20 cellular contexts compared by ENCODE assay signal in genomic region chr1:247375747-247376146, GRCh38.
"Had no signal": no experiment of that assay in that cellular context is flagged by ENCODE, and none has a peak within 500 bp of the region (broad histone marks: within the 10 kb centered on the region; RNA-seq: fewer than 3 reads in every experiment).

No MANE protein-coding gene starts in this region.

- H3K4me3 ChIP-seq: gastrocnemius medialis, ovary, psoas muscle, skin epidermis, suprapubic skin had no signal

- H3K9me3 ChIP-seq: gastrocnemius medialis, ovary, psoas muscle, suprapubic skin had no signal

- H3K4me1 ChIP-seq: psoas muscle had no signal

- H3K27me3 ChIP-seq: ovary, suprapubic skin had no signal

- H3K4me3 Mint-ChIP-seq: activated T-cell treated with anti-CD3 and anti-CD28 coated beads, Interleukin-2, amount 50 U/mL, for 72 hours; stimulated activated naive CD8-positive, alpha-beta T cell treated with anti-CD3 and anti-CD28 coated beads, Interleukin-15, amount 100 ng/mL, for 72 hours; type B pancreatic cell had no signal

- DNase-seq: activated CD4-positive, alpha-beta T cell treated with anti-CD3 and anti-CD28 coated beads, Interleukin-2, amount 50 U/mL, for 4 hours; activated effector memory CD4-positive, alpha-beta T cell treated with anti-CD3 and anti-CD28 coated beads, Interleukin-2, amount 50 U/mL, for 16 hours; activated naive CD4-positive, alpha-beta T cell treated with anti-CD3 and anti-CD28 coated beads, Interleukin-2, amount 50 U/mL, for 16 hours; activated T-cell treated with anti-CD3 and anti-CD28 coated beads, Interleukin-2, amount 50 U/mL, for 72 hours; aorta; cortex of kidney; gastrocnemius medialis; head of caudate nucleus; left ventricle myocardium superior; naive B cell; ovary; psoas muscle; right cardiac atrium; stimulated activated CD4-positive, alpha-beta T cell treated with anti-CD3 and anti-CD28 coated beads, Interleukin-15, amount 100 ng/mL, for 24 hours; stimulated activated CD4-positive, alpha-beta T cell treated with anti-CD3 and anti-CD28 coated beads, Interleukin-4, amount 100 ng/mL, for 1 hour; stimulated activated naive CD8-positive, alpha-beta T cell treated with anti-CD3 and anti-CD28 coated beads, Interleukin-15, amount 100 ng/mL, for 72 hours had no signal

- H3K36me3 Mint-ChIP-seq: naive B cell, type B pancreatic cell had no signal

- H3K4me1 Mint-ChIP-seq: stimulated activated naive CD8-positive, alpha-beta T cell treated with anti-CD3 and anti-CD28 coated beads, Interleukin-15, amount 100 ng/mL, for 72 hours had no signal

- H3K27ac Mint-ChIP-seq: activated T-cell treated with anti-CD3 and anti-CD28 coated beads, Interleukin-2, amount 50 U/mL, for 72 hours; naive B cell; stimulated activated naive CD8-positive, alpha-beta T cell treated with anti-CD3 and anti-CD28 coated beads, Interleukin-15, amount 100 ng/mL, for 72 hours; type B pancreatic cell had no signal

- H3K27me3 Mint-ChIP-seq: stimulated activated naive CD8-positive, alpha-beta T cell treated with anti-CD3 and anti-CD28 coated beads, Interleukin-15, amount 100 ng/mL, for 72 hours had no signal

- H3K36me3 ChIP-seq: gastrocnemius medialis, ovary, suprapubic skin had no signal

- H3K9me3 Mint-ChIP-seq: activated T-cell treated with anti-CD3 and anti-CD28 coated beads, Interleukin-2, amount 50 U/mL, for 72 hours; stimulated activated naive CD8-positive, alpha-beta T cell treated with anti-CD3 and anti-CD28 coated beads, Interleukin-15, amount 100 ng/mL, for 72 hours had no signal

- H3K27ac ChIP-seq: gastrocnemius medialis, ovary, psoas muscle, skin epidermis, suprapubic skin, VCaP had no signal
